In genomic region chr4:5711479-5712184, GRCh38 we compare ENCODE assay signal across 8 cellular contexts. TPM values are rescaled to one million over a fixed set of nuclear protein-coding genes. Genes with fewer than 3 reads are reported as not detected.
DNase-seq lines count a peak whose midpoint lies in the region; ATAC-seq and TF ChIP-seq lines count a peak whose summit lies in the region.

No MANE protein-coding gene starts in this region.

- H3K4me3 ChIP-seq in HUES64 (ENCODE audit: low read length) (peak overlapping the region; percentile 70), breast epithelium (peak overlapping the region; percentile 49 to 85 (median 63)), liver (ENCODE audit: low read depth in 1 of 3, low read length in 3 of 3) (peak overlapping the region; percentile 10 to 62 (median 59))

- peak; percentile 2 for DNase-seq in COLO829 (ENCODE audit: low spot score)
- DNase-seq in breast epithelium (ENCODE audit: low spot score in 2 of 2), result no peak
- DNase-seq in NCI-H1436 (lab: John Stamatoyannopoulos, UW), result no peak
- DNase-seq in sciatic nerve (ENCODE audit: low spot score), result no peak
- DNase-seq in globus pallidus (ENCODE audit: low spot score), result no peak
- no peak for DNase-seq in NCI-H1930 (lab: John Stamatoyannopoulos, UW)

- intact Hi-C loops in breast epithelium (cut with DNase I; ENCODE audit: low total_unique reads), result no loop called here
- intact Hi-C loops in sciatic nerve (cut with DNase I), result no loop called here

- H3K27ac ChIP-seq in HUES64 (ENCODE audit: low read depth, low read length) (no peak overlapping the region; the same call in 1 of the 2 replicates), breast epithelium (peak overlapping the region in 1 of 2 donors; percentile 87), liver (ENCODE audit: low read depth in 1 of 2, low read length in 2 of 2) (peak overlapping the region in 1 of 2 donors; percentile 19)

- whole genome bisulfite sequencing in HUES64, result 11% methylated on average over 52 of the region's 52 CpGs
- WGBS in liver, result 15% methylated on average over 52 of the region's 52 CpGs

- peak overlapping the region; percentile 64 for H3K9ac ChIP-seq in HUES64 (ENCODE audit: low read depth, low read length)
- H3K9ac ChIP-seq in liver (ENCODE audit: low read depth in 1 of 2, low read length in 2 of 2), result peak overlapping the region in 1 of 2 donors; percentile 6

- ATAC-seq in sciatic nerve, result no peak

- no peak for TF ChIP-seq RAD21 in liver (IDR thresholded peaks at IDR 0.05)

- no peak for TF ChIP-seq CTCF in breast epithelium (IDR thresholded peaks at IDR 0.05)
- TF ChIP-seq CTCF in liver (IDR thresholded peaks at IDR 0.05; ENCODE audit: low read depth, low read length, missing input control), result no peak

- no peak for TF ChIP-seq POLR2A in breast epithelium (IDR thresholded peaks at IDR 0.05)

- H3K27me3 ChIP-seq in HUES64 (ENCODE audit: insufficient read depth, low read length), result peaks cover 34% of the 10 kb centered on the region
- no peaks in the 10 kb centered on the region for H3K27me3 ChIP-seq in breast epithelium
- H3K27me3 ChIP-seq in liver (ENCODE audit: control insufficient read depth in 4 of 4, insufficient read depth in 4 of 4, low read length in 3 of 4), result peaks cover 0 to 10% (median 1%) of the 10 kb centered on the region in 4 donors

- H3K4me1 ChIP-seq in HUES64 (ENCODE audit: insufficient read depth, low read length) (peaks cover 8% of the 10 kb centered on the region), breast epithelium (peaks cover 6 to 8% of the 10 kb centered on the region in 2 donors), liver (ENCODE audit: control insufficient read depth in 4 of 4, insufficient read depth in 4 of 4, low read length in 3 of 4) (peaks cover 0 to 28% (median 15%) of the 10 kb centered on the region in 4 donors)

- H3K9me3 ChIP-seq in HUES64 (ENCODE audit: insufficient read depth, low read depth, low read length) (peaks cover 6% of the 10 kb centered on the region; the same call in 1 of the 2 replicates), breast epithelium (peaks cover 5 to 6% of the 10 kb centered on the region in 2 donors), liver (ENCODE audit: control insufficient read depth in 4 of 4, low read length in 3 of 4) (peaks cover 0 to 2% (median 0%) of the 10 kb centered on the region in 4 donors)

- H3K36me3 ChIP-seq in HUES64 (ENCODE audit: insufficient read depth, low read length), result no peaks in the 10 kb centered on the region
- no peaks in the 10 kb centered on the region for H3K36me3 ChIP-seq in breast epithelium
- no peaks in the 10 kb centered on the region for H3K36me3 ChIP-seq in liver (ENCODE audit: control insufficient read depth in 4 of 4, insufficient read depth in 3 of 4, low read depth in 1 of 4, low read length in 3 of 4)

TF ChIP-seq in liver, 16 proteins besides CTCF, POLR2A, EP300 and RAD21:
- no peak for TF ChIP-seq HNF4A (conservative IDR thresholded peaks at IDR 0.05)
- no peak for TF ChIP-seq RXRA (IDR thresholded peaks at IDR 0.05)
- no peak for TF ChIP-seq ATF3 (IDR thresholded peaks at IDR 0.05)
- TF ChIP-seq TAF1 (conservative IDR thresholded peaks at IDR 0.05), result no peak
- TF ChIP-seq NR2F2 (IDR thresholded peaks at IDR 0.05), result no peak
- no peak for TF ChIP-seq REST (IDR thresholded peaks at IDR 0.05)
- TF ChIP-seq SP1 (IDR thresholded peaks at IDR 0.05), result no peak
- TF ChIP-seq MAX (IDR thresholded peaks at IDR 0.05), result no peak
- TF ChIP-seq HNF4G (IDR thresholded peaks at IDR 0.05), result no peak
- no peak for TF ChIP-seq JUND (IDR thresholded peaks at IDR 0.05)
- TF ChIP-seq ZBTB33 (IDR thresholded peaks at IDR 0.05), result no peak
- TF ChIP-seq GABPA (IDR thresholded peaks at IDR 0.05 in 1 of 2, conservative IDR thresholded peaks at IDR 0.05 in 1 of 2), result no peak
- TF ChIP-seq FOXA2 (IDR thresholded peaks at IDR 0.05), result no peak

RNA-seq across cellular contexts. Expression of gene EVC, which starts 0.6 kb away (rescaled TPM):
- polyA plus RNA-seq in HUES64 (2013, experiment 1 of 2), result 4.5 TPM
- 5.0 TPM for polyA plus RNA-seq in HUES64 (2013, experiment 2 of 2)
- total RNA-seq in breast epithelium, result 10 to 100 TPM; 20.0 to 27.5 (median 25.9) TPM
- total RNA-seq in liver, result 10 to 100 TPM in 1 of 2 donors, 1 to 10 TPM in 1; 4.9 to 10.9 TPM
- 1 to 10 TPM in 1 of 2 donors, under 1 TPM in 1; 0.76 to 1.5 TPM for polyA plus RNA-seq in liver
- 71.3 TPM for total RNA-seq in sciatic nerve

RNA-seq across cellular contexts. Expression of gene EVC2, which starts 3.3 kb away (rescaled TPM):
- 2.3 TPM for polyA plus RNA-seq in HUES64 (2013, experiment 1 of 2)
- 2.8 TPM for polyA plus RNA-seq in HUES64 (2013, experiment 2 of 2)
- 10 to 100 TPM; 16.0 to 19.5 (median 17.7) TPM for total RNA-seq in breast epithelium
- 1 to 10 TPM in 1 of 2 donors, under 1 TPM in 1; 0.84 to 1.3 TPM for total RNA-seq in liver
- polyA plus RNA-seq in liver, result under 1 TPM; 0.26 to 0.31 TPM
- 12.5 TPM for total RNA-seq in sciatic nerve
